ENCODE assay signal across 10 cellular contexts in genomic region chr3:130086628-130087027, GRCh38. TPM values are rescaled to one million over a fixed set of nuclear protein-coding genes. Genes with fewer than 3 reads are reported as not detected.
"Had no signal": no experiment of that assay in that cellular context is flagged by ENCODE, and none has a peak within 500 bp of the region (broad histone marks: within the 10 kb centered on the region; RNA-seq: fewer than 3 reads in every experiment).

No MANE protein-coding gene starts in this region.

RNA-seq across cellular contexts. Expression of gene ALG1L2, which starts 5.0 kb away (rescaled TPM):
- total RNA-seq: activated T-cell treated with anti-CD3 and anti-CD28 coated beads, Interleukin-2, amount 50 U/mL, for 72 hours; ascending aorta; cardiac muscle cell; endothelial cell of umbilical vein; esophagus squamous epithelium; gastroesophageal sphincter; glomerular endothelial cell; heart right ventricle had no signal
- polyA plus RNA-seq: endothelial cell of umbilical vein, esophagus, fibroblast of lung, heart right ventricle had no signal
